In genomic region chr9:97558701-97559101, GRCh38 we compare ENCODE assay signal across 11 cellular contexts. TPM values are rescaled to one million over a fixed set of nuclear protein-coding genes. Genes with fewer than 3 reads are reported as not detected.
A peak's percentile ranks its signal among the peaks of the same experiment; 100 is the strongest.
DNase-seq lines count a peak whose midpoint lies in the region; ATAC-seq and TF ChIP-seq lines count a peak whose summit lies in the region.
"Had no signal": no experiment of that assay in that cellular context is flagged by ENCODE, and none has a peak within 500 bp of the region (broad histone marks: within the 10 kb centered on the region; RNA-seq: fewer than 3 reads in every experiment).

No MANE protein-coding gene starts in this region.

- H3K27me3 ChIP-seq in right lobe of liver, result no peaks in the 10 kb centered on the region

- TF ChIP-seq POLR2A in right lobe of liver (IDR thresholded peaks at IDR 0.05), result no peak

- H3K4me1 ChIP-seq in right lobe of liver, result peaks cover 0 to 31% (median 20%) of the 10 kb centered on the region in 4 donors
- H3K4me1 ChIP-seq: HAP-1 had no signal

- no peaks in the 10 kb centered on the region for H3K36me3 ChIP-seq in right lobe of liver
- H3K36me3 ChIP-seq: HAP-1 had no signal

- ATAC-seq in GM19351 (IDR thresholded peaks at IDR 0.05; ENCODE audit: unreplicated experiment) (peak; percentile 31), HG03432 (IDR thresholded peaks at IDR 0.05; ENCODE audit: unreplicated experiment) (peak; percentile 29), right lobe of liver (no peak), HG03469 (IDR thresholded peaks at IDR 0.05; ENCODE audit: unreplicated experiment) (no peak)

- no peaks in the 10 kb centered on the region for H3K9me3 ChIP-seq in right lobe of liver
- H3K9me3 ChIP-seq: HAP-1 had no signal

- 42% methylated on average over 2 of the region's 3 CpGs for WGBS in right lobe of liver (ENCODE audit: insufficient coverage, low coverage, low lambda C conversion rate, missing lambda C conversion rate)

- intact Hi-C loops in right lobe of liver (cut with DNase I), result no loop called here

- TF ChIP-seq CTCF in GM12864 (IDR thresholded peaks at IDR 0.05; ENCODE audit: low read depth, low read length, missing control alignments), result no peak
- no peak for TF ChIP-seq CTCF in right lobe of liver (IDR thresholded peaks at IDR 0.05)

- peak overlapping the region; percentile 89 to 95 (median 94) for H3K27ac ChIP-seq in right lobe of liver

- H3K4me3 ChIP-seq in GM12864 (ENCODE audit: low read depth, low read length) (peak overlapping the region; percentile 30; the same call in 1 of the 2 replicates), right lobe of liver (no peak overlapping the region)
- H3K4me3 ChIP-seq: HAP-1 had no signal

- DNase-seq in GM12864 (ENCODE audit: low read depth) (peak; percentile 7), right lobe of liver (peak in 1 of 3 donors; percentile 27), kidney glomerular epithelial cell (lab: John Stamatoyannopoulos, UW) (no peak), NCI-H748 treated with DMSO at 0.1 percent for 48 hours (lab: John Stamatoyannopoulos, UW) (no peak)
- no peak for DNase-seq in activated naive CD4-positive, alpha-beta T cell treated with anti-CD3 and anti-CD28 coated beads, Interleukin-2, amount 50 U/mL, for 16 hours
- DNase-seq: DMS53; effector memory CD4-positive, alpha-beta T cell had no signal

RNA-seq across cellular contexts. Expression of gene TMOD1, which starts 57.2 kb away (rescaled TPM):
- 10 to 100 TPM in 4 of 6 experiments, 1 to 10 TPM in 2; 5.9 to 14.3 (median 12.7) TPM for total RNA-seq in right lobe of liver

Comparison
In these comparisons a context has a peak if more than half of its experiments do, and no peak if none do; other contexts are left out.
1. ATAC-seq: peak in GM19351 (single experiment) and HG03432 (single experiment); none in right lobe of liver (0 of 4) and HG03469 (single experiment).